ENCODE assay signal across 20 cellular contexts in genomic region chr1:94101613-94101940, GRCh38. TPM values are rescaled to one million over a fixed set of nuclear protein-coding genes. Genes with fewer than 3 reads are reported as not detected.
A peak's percentile ranks its signal among the peaks of the same experiment; 100 is the strongest.
DNase-seq lines count a peak whose midpoint lies in the region; ATAC-seq and TF ChIP-seq lines count a peak whose summit lies in the region.
"Had no signal": no experiment of that assay in that cellular context is flagged by ENCODE, and none has a peak within 500 bp of the region (broad histone marks: within the 10 kb centered on the region; RNA-seq: fewer than 3 reads in every experiment).

No MANE protein-coding gene starts in this region.

- intact Hi-C loops in mammary epithelial cell (cut with micrococcal nuclease) (no loop called here), vagina (cut with DNase I) (no loop called here)

- no peak for TF ChIP-seq POLR2A in vagina (IDR thresholded peaks at IDR 0.05)

- peaks cover 24% of the 10 kb centered on the region for H3K4me1 ChIP-seq in mammary epithelial cell (ENCODE audit: insufficient read depth, low read length)
- peaks cover 36% of the 10 kb centered on the region for H3K4me1 ChIP-seq in vagina

- peak overlapping the region; percentile 65 to 86 (median 70) for H3K27ac Mint-ChIP-seq in nephron

- in situ Hi-C loops in mammary epithelial cell (cut with MboI; ENCODE audit: low sequenced_read_pairs in 2 of 2): no loop called here

- no peak overlapping the region for H3K4me3 Mint-ChIP-seq in nephron

- peak overlapping the region; percentile 73 for H2AFZ ChIP-seq in mammary epithelial cell (ENCODE audit: low read depth, low read length)

- H3K36me3 Mint-ChIP-seq in nephron (ENCODE audit: low read depth): no peaks in the 10 kb centered on the region

- CTCF ChIA-PET in mammary epithelial cell (lab: Charles Lee; ENCODE audit: low non-redundant PET): no interaction called here

- H3K4me2 ChIP-seq in mammary epithelial cell (ENCODE audit: insufficient read depth, low read depth, low read length): peak overlapping the region; percentile 56

- dilution Hi-C loops in mammary epithelial cell (cut with HindIII; ENCODE audit: low sequenced_read_pairs): no loop called here

- H4K20me1 ChIP-seq in mammary epithelial cell (ENCODE audit: insufficient read depth, low read length): no peaks in the 10 kb centered on the region

- DNase-seq in NCI-H82 (lab: John Stamatoyannopoulos, UW) (peak; percentile 5), NCI-H82 treated with DMSO at 0.1 percent for 48 hours (lab: John Stamatoyannopoulos, UW; ENCODE audit: unreplicated experiment) (no peak), mammary epithelial cell (peak; percentile 67), vagina (ENCODE audit: extremely low spot score in 2 of 2) (no peak), dedifferentiated amniotic fluid mesenchymal stem cell (ENCODE audit: extremely low spot score) (no peak)
- DNase-seq in stimulated activated CD4-positive, alpha-beta T cell treated with anti-CD3 and anti-CD28 coated beads, Interleukin-4, amount 100 ng/mL, for 24 hours: no peak
- DNase-seq: amniotic stem cell, DMS53, gastrocnemius medialis, left ventricle myocardium inferior, NCI-H1436, NCI-H345, SHP77 treated with DMSO at 0.1 percent for 48 hours had no signal

- ATAC-seq in GM21515 (IDR thresholded peaks at IDR 0.05; ENCODE audit: unreplicated experiment): no peak
- ATAC-seq: gastrocnemius medialis, HCT116 had no signal

- no peaks in the 10 kb centered on the region for H3K79me2 ChIP-seq in mammary epithelial cell (ENCODE audit: insufficient read depth, low read length)

- no TSS peak for BruUV-seq in mammary epithelial cell (replicated peaks; lab: Mats Ljungman, UMichigan)

- no peak overlapping the region for H3K27ac ChIP-seq in mammary epithelial cell (ENCODE audit: insufficient read depth, low read depth, low read length)
- H3K27ac ChIP-seq in vagina: peak overlapping the region; percentile 33
- H3K27ac ChIP-seq: C4-2B, gastrocnemius medialis, left ventricle myocardium inferior, tibial nerve had no signal

- H3K27me3 Mint-ChIP-seq in nephron (ENCODE audit: low read depth): peaks cover 5% of the 10 kb centered on the region

- H3K4me3 ChIP-seq in mammary epithelial cell (replicated peaks in 1 of 3; ENCODE audit: insufficient read depth in 1 of 3, low read depth in 2 of 3, low read length in 3 of 3): no peak overlapping the region
- H3K4me3 ChIP-seq in vagina: no peak overlapping the region
- H3K4me3 ChIP-seq: gastrocnemius medialis, left ventricle myocardium inferior, ovary, tibial nerve had no signal

- no peak for TF ChIP-seq CTCF in mammary epithelial cell (conservative IDR thresholded peaks at IDR 0.05 in 1 of 2, IDR thresholded peaks at IDR 0.05 in 1 of 2; ENCODE audit: extremely low read depth in 1 of 2, insufficient read depth in 1 of 2, low read depth in 1 of 2, low read length in 2 of 2)
- TF ChIP-seq CTCF in nephron (IDR thresholded peaks at IDR 0.05; ENCODE audit: unreplicated experiment in 3 of 3): no peak
- TF ChIP-seq CTCF in vagina (IDR thresholded peaks at IDR 0.05): no peak

- WGBS in mammary epithelial cell (ENCODE audit: low coverage, missing lambda C conversion rate): 41% methylated on average over 5 of the region's 5 CpGs

- H3K9me3 Mint-ChIP-seq in nephron: no peaks in the 10 kb centered on the region

- H3K36me3 ChIP-seq in mammary epithelial cell (ENCODE audit: insufficient read depth, low read length) (no peaks in the 10 kb centered on the region), vagina (no peaks in the 10 kb centered on the region)
- H3K36me3 ChIP-seq: gastrocnemius medialis, left ventricle myocardium inferior, ovary, tibial nerve had no signal

- no peaks in the 10 kb centered on the region for H3K9me3 ChIP-seq in mammary epithelial cell (replicated peaks; ENCODE audit: insufficient read depth, low read length)
- no peaks in the 10 kb centered on the region for H3K9me3 ChIP-seq in vagina
- H3K9me3 ChIP-seq: gastrocnemius medialis, left ventricle myocardium inferior, ovary, tibial nerve had no signal

- peaks cover 68% of the 10 kb centered on the region for H3K4me1 Mint-ChIP-seq in nephron

- H3K9ac ChIP-seq in mammary epithelial cell (ENCODE audit: insufficient read depth, low read length): no peak overlapping the region

- H3K27me3 ChIP-seq in mammary epithelial cell (ENCODE audit: insufficient read depth, low read length) (no peaks in the 10 kb centered on the region), vagina (no peaks in the 10 kb centered on the region)
- H3K27me3 ChIP-seq: gastrocnemius medialis, ovary had no signal

RNA-seq across cellular contexts. Expression of gene ABCA4, which starts 19.4 kb away (rescaled TPM):
- 1 to 10 TPM in 1 of 2 donors, under 1 TPM in 1; 0.56 to 1.7 TPM for total RNA-seq in mammary epithelial cell
- 0.29 TPM for polyA plus RNA-seq in mammary epithelial cell
- not detected for polyA minus RNA-seq in mammary epithelial cell
- total RNA-seq in vagina: 0.49 TPM
- total RNA-seq: gastrocnemius medialis; T-helper 2 cell treated with Interferon-gamma antibody and Interleukin-4, amounts not matched to agents 100 ng/mL and 5 ng/mL, for 36 hours had no signal

Comparison
In these comparisons a context has a peak if more than half of its experiments do, and no peak if none do; other contexts are left out.
1. DNase-seq: peak in NCI-H82 (single experiment) and mammary epithelial cell (single experiment); none in NCI-H82 treated with DMSO at 0.1 percent for 48 hours (single experiment), vagina (0 of 2), dedifferentiated amniotic fluid mesenchymal stem cell (single experiment) and stimulated activated CD4-positive, alpha-beta T cell treated with anti-CD3 and anti-CD28 coated beads, Interleukin-4, amount 100 ng/mL, for 24 hours (single experiment).